1 cellular context compared by ENCODE assay signal in genomic region chr9:75239176-75239575, GRCh38.
TF ChIP-seq lines count a peak whose summit lies in the region.

No MANE protein-coding gene starts in this region.

TF ChIP-seq in GM23338, 12 proteins besides CTCF, POLR2A, EP300 and RAD21 (continued from another document):
- TF ChIP-seq ZNF462 (CRISPR knock-in tag; IDR thresholded peaks at IDR 0.05) (no peak), ZNF331 (CRISPR knock-in tag; IDR thresholded peaks at IDR 0.05; ENCODE audit: low read depth) (no peak)
